21 cellular contexts compared by ENCODE assay signal in genomic region chr3:112032377-112032776, GRCh38. TPM values are rescaled to one million over a fixed set of nuclear protein-coding genes. Genes with fewer than 3 reads are reported as not detected.
DNase-seq lines count a peak whose midpoint lies in the region; ATAC-seq and TF ChIP-seq lines count a peak whose summit lies in the region.
"Had no signal": no experiment of that assay in that cellular context is flagged by ENCODE, and none has a peak within 500 bp of the region (broad histone marks: within the 10 kb centered on the region; RNA-seq: fewer than 3 reads in every experiment).

No MANE protein-coding gene starts in this region.

- H3K4me1 ChIP-seq in left ventricle myocardium inferior (peaks cover 17% of the 10 kb centered on the region), adrenal gland (replicated peaks in 1 of 2) (peaks cover 5 to 11% of the 10 kb centered on the region in 2 donors), HAP-1 (no peaks in the 10 kb centered on the region)

- H3K9me3 ChIP-seq in left ventricle myocardium inferior (replicated peaks), result no peaks in the 10 kb centered on the region
- H3K9me3 ChIP-seq in adrenal gland (replicated peaks in 1 of 3), result no peaks in the 10 kb centered on the region
- H3K9me3 ChIP-seq in HAP-1, result no peaks in the 10 kb centered on the region
- H3K9me3 ChIP-seq: SJCRH30 had no signal

- WGBS in adrenal gland, 4 donors, result 36 to 44% (median 40%) methylated on average over 5 of the region's 5 CpGs

- H3K9me3 Mint-ChIP-seq in activated naive CD4-positive, alpha-beta T cell treated with anti-CD3 and anti-CD28 coated beads, Interleukin-2, amount 50 U/mL, for 72 hours, result no peaks in the 10 kb centered on the region

- H3K27me3 ChIP-seq in left ventricle myocardium inferior (ENCODE audit: low read depth) (no peaks in the 10 kb centered on the region), adrenal gland (no peaks in the 10 kb centered on the region), HAP-1 (ENCODE audit: low read depth) (no peaks in the 10 kb centered on the region)
- H3K27me3 ChIP-seq: SJCRH30 had no signal

- H3K4me3 ChIP-seq in left ventricle myocardium inferior (no peak overlapping the region), adrenal gland (no peak overlapping the region), HAP-1 (no peak overlapping the region)
- H3K4me3 ChIP-seq: GM12878, GM23338, K562, SJCRH30 had no signal

- H3K36me3 ChIP-seq in left ventricle myocardium inferior (no peaks in the 10 kb centered on the region), adrenal gland (replicated peaks in 1 of 2) (no peaks in the 10 kb centered on the region), HAP-1 (replicated peaks) (no peaks in the 10 kb centered on the region)
- H3K36me3 ChIP-seq: SJCRH30 had no signal

- ATAC-seq in left ventricle myocardium superior, result peak; percentile 73
- ATAC-seq in activated naive CD4-positive, alpha-beta T cell treated with anti-CD3 and anti-CD28 coated beads, Interleukin-2, amount 50 U/mL, for 72 hours, result no peak
- ATAC-seq: GM12878, GM23338, K562 had no signal

- DNase-seq in NCI-H1105 treated with DMSO at 0.1 percent for 48 hours (lab: John Stamatoyannopoulos, UW) (peak; percentile 59), NCI-H1105 (lab: John Stamatoyannopoulos, UW) (no peak), left ventricle myocardium superior (no peak), left ventricle myocardium inferior (no peak), adrenal gland (peak; percentile 39 to 83 (median 65)), HAP-1 (ENCODE audit: low spot score in 2 of 2) (no peak), SW 1271 (lab: John Stamatoyannopoulos, UW) (no peak)
- DNase-seq in activated naive CD4-positive, alpha-beta T cell treated with anti-CD3 and anti-CD28 coated beads, Interleukin-2, amount 50 U/mL, for 72 hours (ENCODE audit: low spot score in 2 of 2), result no peak
- DNase-seq: 8988T; Calu3; CD4-positive, alpha-beta memory T cell; DND-41; NCI-H1694 treated with DMSO at 0.1 percent for 48 hours; NCI-H446; NCI-H748 treated with DMSO at 0.1 percent for 48 hours; RPMI8226; SJCRH30 had no signal

- H3K27ac Mint-ChIP-seq in activated naive CD4-positive, alpha-beta T cell treated with anti-CD3 and anti-CD28 coated beads, Interleukin-2, amount 50 U/mL, for 72 hours, result no peak overlapping the region
- H3K27ac Mint-ChIP-seq: CD4-positive, alpha-beta memory T cell; GM23338 had no signal

- no peak for TF ChIP-seq CTCF in left ventricle myocardium inferior (IDR thresholded peaks at IDR 0.05; ENCODE audit: borderline replicate concordance)
- no peak for TF ChIP-seq CTCF in adrenal gland (IDR thresholded peaks at IDR 0.05)

- H3K27ac ChIP-seq in left ventricle myocardium inferior (replicated peaks) (no peak overlapping the region), adrenal gland (peak overlapping the region in 2 of 5 donors; percentile 20 to 59)
- H3K27ac ChIP-seq: SJCRH30 had no signal

- TF ChIP-seq POLR2A in adrenal gland (IDR thresholded peaks at IDR 0.05), result no peak

- no peaks in the 10 kb centered on the region for H3K36me3 Mint-ChIP-seq in activated naive CD4-positive, alpha-beta T cell treated with anti-CD3 and anti-CD28 coated beads, Interleukin-2, amount 50 U/mL, for 72 hours
- H3K36me3 Mint-ChIP-seq: CD4-positive, alpha-beta memory T cell had no signal

- intact Hi-C loops in left ventricle myocardium superior (cut with micrococcal nuclease), result no loop called here
- intact Hi-C loops in left ventricle myocardium inferior (cut with micrococcal nuclease), result no loop called here
- intact Hi-C loops in adrenal gland (cut with DNase I), result no loop called here

- in situ Hi-C loops in HAP-1 (cut with MboI; ENCODE audit: low sequenced_read_pairs), result no loop called here

RNA-seq across cellular contexts. Expression of gene TMPRSS7, which starts 2.2 kb away (rescaled TPM):
- not detected for total RNA-seq in left ventricle myocardium superior
- not detected for total RNA-seq in left ventricle myocardium inferior
- total RNA-seq in adrenal gland, result not detected
- not detected for polyA plus RNA-seq in adrenal gland
- not detected for total RNA-seq in activated naive CD4-positive, alpha-beta T cell treated with anti-CD3 and anti-CD28 coated beads, Interleukin-2, amount 50 U/mL, for 72 hours
- total RNA-seq: Calu3, GM12878, GM23338, K562, SJCRH30 had no signal
- polyA plus RNA-seq: BJ, GM23338, K562 had no signal

RNA-seq across cellular contexts. Expression of gene TAGLN3, which starts 33.7 kb away (rescaled TPM):
- total RNA-seq in left ventricle myocardium superior (not detected), left ventricle myocardium inferior (0.74 TPM), adrenal gland (10 to 100 TPM in 3 of 8 donors, 1 to 10 TPM in 1, under 1 TPM in 1, not detected in 3; 0.55 to 22.4 (median 10.2) TPM)
- 10 to 100 TPM; 27.6 to 52.1 (median 42.4) TPM for polyA plus RNA-seq in adrenal gland
- 1 to 10 TPM in 1 of 2 donors, under 1 TPM in 1; 0.49 to 6.9 TPM for total RNA-seq in activated naive CD4-positive, alpha-beta T cell treated with anti-CD3 and anti-CD28 coated beads, Interleukin-2, amount 50 U/mL, for 72 hours
- total RNA-seq: Calu3; CD4-positive, alpha-beta memory T cell; K562 had no signal
- polyA plus RNA-seq: BJ; CD4-positive, alpha-beta memory T cell had no signal

RNA-seq across cellular contexts. Expression of gene ABHD10, which starts 53.6 kb away (rescaled TPM):
- 55.9 TPM for total RNA-seq in left ventricle myocardium superior
- 62.7 TPM for total RNA-seq in left ventricle myocardium inferior
- 10 to 100 TPM; 27.6 to 63.9 (median 45.0) TPM for total RNA-seq in adrenal gland
- 10 to 100 TPM; 28.6 to 47.7 (median 30.3) TPM for polyA plus RNA-seq in adrenal gland
- total RNA-seq in activated naive CD4-positive, alpha-beta T cell treated with anti-CD3 and anti-CD28 coated beads, Interleukin-2, amount 50 U/mL, for 72 hours, result 10 to 100 TPM; 68.1 to 87.6 TPM

RNA-seq across cellular contexts. Expression of gene C3orf52, which starts 53.8 kb away (rescaled TPM):
- total RNA-seq in left ventricle myocardium superior (1.7 TPM), left ventricle myocardium inferior (2.4 TPM), adrenal gland (1 to 10 TPM in 6 of 8 donors, under 1 TPM in 2; 0.06 to 4.0 (median 2.3) TPM)
- polyA plus RNA-seq in adrenal gland, result 1 to 10 TPM; 1.1 to 2.2 (median 2.2) TPM
- 10 to 100 TPM in 1 of 2 donors, 1 to 10 TPM in 1; 6.5 to 11.2 TPM for total RNA-seq in activated naive CD4-positive, alpha-beta T cell treated with anti-CD3 and anti-CD28 coated beads, Interleukin-2, amount 50 U/mL, for 72 hours

Comparison
In these comparisons a context has a peak if more than half of its experiments do, and no peak if none do; other contexts are left out.
1. DNase-seq: peak in NCI-H1105 treated with DMSO at 0.1 percent for 48 hours (single experiment) and adrenal gland (7 of 7); none in NCI-H1105 (single experiment), left ventricle myocardium superior (single experiment), left ventricle myocardium inferior (single experiment), HAP-1 (0 of 2), activated naive CD4-positive, alpha-beta T cell treated with anti-CD3 and anti-CD28 coated beads, Interleukin-2, amount 50 U/mL, for 72 hours (0 of 2) and SW 1271 (0 of 2).